ENCODE assay signal across 1 cellular context in genomic region chr9:121299467-121300282, GRCh38.
TF ChIP-seq lines count a peak whose summit lies in the region.

No MANE protein-coding gene starts in this region.

TF ChIP-seq in A549, 52 proteins besides CTCF, POLR2A, EP300 and RAD21 (continued from another document):
- TF ChIP-seq, protein P1, sequence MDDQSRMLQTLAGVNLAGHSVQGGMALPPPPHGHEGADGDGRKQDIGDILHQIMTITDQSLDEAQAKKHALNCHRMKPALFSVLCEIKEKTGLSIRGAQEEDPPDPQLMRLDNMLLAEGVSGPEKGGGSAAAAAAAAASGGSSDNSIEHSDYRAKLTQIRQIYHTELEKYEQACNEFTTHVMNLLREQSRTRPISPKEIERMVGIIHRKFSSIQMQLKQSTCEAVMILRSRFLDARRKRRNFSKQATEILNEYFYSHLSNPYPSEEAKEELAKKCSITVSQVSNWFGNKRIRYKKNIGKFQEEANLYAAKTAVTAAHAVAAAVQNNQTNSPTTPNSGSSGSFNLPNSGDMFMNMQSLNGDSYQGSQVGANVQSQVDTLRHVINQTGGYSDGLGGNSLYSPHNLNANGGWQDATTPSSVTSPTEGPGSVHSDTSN (IDR thresholded peaks at IDR 0.05) = no peak
